10 cellular contexts compared by ENCODE assay signal in genomic region chr17:68019336-68019674, GRCh38. TPM values are rescaled to one million over a fixed set of nuclear protein-coding genes. Genes with fewer than 3 reads are reported as not detected.
DNase-seq lines count a peak whose midpoint lies in the region; ATAC-seq and TF ChIP-seq lines count a peak whose summit lies in the region.
"Had no signal": no experiment of that assay in that cellular context is flagged by ENCODE, and none has a peak within 500 bp of the region (broad histone marks: within the 10 kb centered on the region; RNA-seq: fewer than 3 reads in every experiment).

No MANE protein-coding gene starts in this region.

- peak; percentile 50 for DNase-seq in NCI-H748 (lab: John Stamatoyannopoulos, UW; ENCODE audit: unreplicated experiment)
- no peak for DNase-seq in NCI-H748 treated with DMSO at 0.1 percent for 48 hours (lab: John Stamatoyannopoulos, UW)
- no peak for DNase-seq in OCI-LY7 (ENCODE audit: low spot score)
- no peak for DNase-seq in esophagus muscularis mucosa (ENCODE audit: extremely low spot score)
- no peak for DNase-seq in activated effector memory CD4-positive, alpha-beta T cell treated with anti-CD3 and anti-CD28 coated beads, Interleukin-2, amount 50 U/mL, for 16 hours
- no peak for DNase-seq in ureter (ENCODE audit: low spot score)

- no peak overlapping the region for H3K9ac ChIP-seq in skeletal muscle satellite cell (ENCODE audit: low read depth, low read length)

- no peaks in the 10 kb centered on the region for H3K9me2 ChIP-seq in OCI-LY7 (ENCODE audit: insufficient read depth, low read length)

- 67% methylated on average over 9 of the region's 9 CpGs for WGBS in esophagus muscularis mucosa

- H3K9me3 ChIP-seq in OCI-LY7 (ENCODE audit: low read length) (no peaks in the 10 kb centered on the region), esophagus muscularis mucosa (no peaks in the 10 kb centered on the region), skeletal muscle satellite cell (replicated peaks; ENCODE audit: low read length) (no peaks in the 10 kb centered on the region)
- H3K9me3 ChIP-seq: colonic mucosa, left lung had no signal

- POLR2A ChIA-PET in OCI-LY7 (lab: Charles Lee), result interaction anchor here (0.7 to 2.3 kb wide), 9 partner anchors 9 to 209 kb away, joined by 3 to 10 read pairs (median 6); no protein-coding TSS in a partner anchor

- no TSS peak for BruUV-seq in OCI-LY7 (replicated peaks; lab: Mats Ljungman, UMichigan)

- H3K4me1 ChIP-seq in OCI-LY7 (ENCODE audit: insufficient read depth, low read length, poor library complexity, severe bottlenecking) (peaks cover 16% of the 10 kb centered on the region), esophagus muscularis mucosa (peaks cover 8 to 19% (median 14%) of the 10 kb centered on the region in 4 donors), skeletal muscle satellite cell (ENCODE audit: control insufficient read depth, insufficient read depth, low read length) (peaks cover 6% of the 10 kb centered on the region)
- H3K4me1 ChIP-seq: colonic mucosa had no signal

- no peaks in the 10 kb centered on the region for H3K27me3 ChIP-seq in esophagus muscularis mucosa
- H3K27me3 ChIP-seq in skeletal muscle satellite cell (ENCODE audit: control insufficient read depth, insufficient read depth, low read length), result peaks cover 3% of the 10 kb centered on the region
- H3K27me3 ChIP-seq: colonic mucosa, left lung had no signal

- H4K20me1 ChIP-seq in OCI-LY7 (ENCODE audit: insufficient read depth, low read length), result no peaks in the 10 kb centered on the region

- CTCF ChIA-PET in OCI-LY7 (lab: Charles Lee; ENCODE audit: unreplicated experiment), result interaction anchor here (0.6 to 1.0 kb wide), 3 partner anchors 17 to 493 kb away, joined by 3 to 5 read pairs (median 4); partner anchors contain the start of genes KPNA2 and PRKAR1A

- H2AFZ ChIP-seq in OCI-LY7 (ENCODE audit: low read length), result 0 out of 2 replicates have a peak overlapping the region, but pooled peaks have one; percentile 6

- no peak for TF ChIP-seq CTCF in OCI-LY7 (conservative IDR thresholded peaks at IDR 0.05; ENCODE audit: low read length)
- no peak for TF ChIP-seq CTCF in esophagus muscularis mucosa (IDR thresholded peaks at IDR 0.05)

- H3K4me3 ChIP-seq in OCI-LY7 (ENCODE audit: low read depth, low read length, poor library complexity, severe bottlenecking) (peak overlapping the region; percentile 72), esophagus muscularis mucosa (peak overlapping the region; percentile 55 to 69 (median 66)), skeletal muscle satellite cell (ENCODE audit: low read length) (no peak overlapping the region)

- TF ChIP-seq POLR2A in esophagus muscularis mucosa (IDR thresholded peaks at IDR 0.05; ENCODE audit: low read depth), result no peak

- H3K36me3 ChIP-seq in OCI-LY7 (ENCODE audit: insufficient read depth, low read length), result no peaks in the 10 kb centered on the region
- H3K36me3 ChIP-seq in esophagus muscularis mucosa, result no peaks in the 10 kb centered on the region
- no peaks in the 10 kb centered on the region for H3K36me3 ChIP-seq in skeletal muscle satellite cell (ENCODE audit: insufficient read depth, low read length)
- H3K36me3 ChIP-seq: colonic mucosa, left lung had no signal

- H3K4me2 ChIP-seq in OCI-LY7 (ENCODE audit: low read length), result peak overlapping the region; percentile 50
- peak overlapping the region; percentile 40 for H3K4me2 ChIP-seq in skeletal muscle satellite cell (ENCODE audit: low read length)

- TF ChIP-seq EP300 in esophagus muscularis mucosa (IDR thresholded peaks at IDR 0.05), result no peak

- intact Hi-C loops in OCI-LY7 (cut with micrococcal nuclease; ENCODE audit: unreplicated experiment), result no loop called here
- intact Hi-C loops in esophagus muscularis mucosa (cut with DNase I), result no loop called here

- H3K79me2 ChIP-seq in OCI-LY7 (ENCODE audit: insufficient read depth, low read depth, low read length), result no peaks in the 10 kb centered on the region

- ATAC-seq in HG03521 (IDR thresholded peaks at IDR 0.05; ENCODE audit: unreplicated experiment), result no peak

- no peak overlapping the region for H3K27ac ChIP-seq in OCI-LY7 (ENCODE audit: low read depth, low read length, poor library complexity, severe bottlenecking)
- H3K27ac ChIP-seq in esophagus muscularis mucosa (replicated peaks in 1 of 4), result peak overlapping the region; percentile 86 to 91 (median 88)

RNA-seq across cellular contexts. Expression of gene KPNA2, which starts 16.2 kb away (rescaled TPM):
- 253 and 397 TPM in 2 replicates for total RNA-seq in OCI-LY7 (2014; rRNA removed; shearing (Covaris generic))
- total RNA-seq in OCI-LY7 (2022) (394 and 416 TPM in 2 replicates), esophagus muscularis mucosa (10 to 100 TPM; 11.2 to 26.3 (median 18.6) TPM), ureter (23.0 TPM)
- total RNA-seq in skeletal muscle satellite cell (2012; rRNA removed), result 111 and 169 TPM in 2 replicates

RNA-seq across cellular contexts. Expression of gene C17orf58, which starts 23.0 kb away (rescaled TPM):
- 17.8 and 19.4 TPM in 2 replicates for total RNA-seq in OCI-LY7 (2014; rRNA removed; shearing (Covaris generic))
- 24.0 and 27.7 TPM in 2 replicates for total RNA-seq in OCI-LY7 (2022)
- total RNA-seq in esophagus muscularis mucosa, result 10 to 100 TPM; 10.3 to 15.0 (median 11.9) TPM
- 12.2 and 14.9 TPM in 2 replicates for total RNA-seq in skeletal muscle satellite cell (2012; rRNA removed)
- total RNA-seq in ureter, result 9.1 TPM

Comparison
In these comparisons a context has a peak if more than half of its experiments do, and no peak if none do; other contexts are left out.
1. RNA of gene KPNA2, which starts 16.2 kb away (total RNA-seq): 253 to 416 TPM in OCI-LY7; 23.0 TPM in ureter (single experiment) and 11.2 to 26.3 TPM in esophagus muscularis mucosa; every median in the first group is over 4 times any median in the second.